Comparison of ENCODE assay signal across 8 cellular contexts in the genomic region with DNA sequence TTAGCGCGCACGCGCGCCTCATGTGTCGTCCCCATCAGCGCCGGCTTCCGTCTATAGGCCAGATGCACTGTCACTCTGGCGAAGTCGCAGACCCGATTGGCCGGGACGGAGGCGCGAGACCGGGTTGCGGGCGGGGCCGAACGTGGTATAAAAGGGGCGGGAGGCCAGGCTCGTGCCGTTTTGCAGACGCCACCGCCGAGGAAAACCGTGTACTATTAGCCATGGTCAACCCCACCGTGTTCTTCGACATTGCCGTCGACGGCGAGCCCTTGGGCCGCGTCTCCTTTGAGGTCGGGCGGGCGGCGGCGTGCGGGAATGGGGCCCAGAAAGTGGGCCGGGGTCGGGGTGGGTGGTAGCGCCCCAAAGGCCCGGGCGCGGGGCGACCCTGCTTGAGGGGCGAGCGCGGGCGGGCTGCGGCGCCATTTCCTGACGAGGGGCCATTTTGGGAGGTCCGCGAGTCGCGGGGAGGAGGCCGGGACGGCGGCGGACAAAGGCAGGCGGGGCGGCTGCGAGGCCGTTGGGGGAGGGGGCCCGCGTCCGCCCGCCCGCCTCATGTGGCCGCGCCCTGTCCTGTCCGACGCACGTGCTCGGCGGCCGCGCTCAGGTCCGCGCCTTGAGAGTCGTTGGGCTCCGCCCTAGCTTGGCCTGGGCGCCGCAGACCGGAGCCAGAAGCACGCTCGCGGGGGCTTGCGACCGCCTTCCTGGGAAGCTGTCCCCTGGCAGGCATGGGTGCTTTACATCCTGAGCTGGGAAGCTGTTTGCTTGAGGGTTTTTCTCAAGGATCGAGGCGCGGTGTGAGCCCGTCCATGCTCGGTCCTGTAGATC. TPM values are rescaled to one million over a fixed set of nuclear protein-coding genes. Genes with fewer than 3 reads are reported as not detected.
DNase-seq lines count a peak whose midpoint lies in the region; ATAC-seq and TF ChIP-seq lines count a peak whose summit lies in the region.

Gene PPIA (plus strand): TSS at position 178 of the 825 bp plus-strand sequence. CDS start 44 bp downstream, at position 222.

- H3K9ac ChIP-seq in skeletal muscle tissue (ENCODE audit: low read depth in 1 of 3, low read length in 3 of 3) = peak within 1 kb of the TSS; percentile 81 to 96 (median 91)

- no peaks in the 10 kb centered on the region for H3K27me3 ChIP-seq in WERI-Rb-1 (ENCODE audit: insufficient read depth, low read depth, severe bottlenecking)
- no peaks in the 10 kb centered on the region for H3K27me3 ChIP-seq in breast epithelium
- H3K27me3 ChIP-seq in skeletal muscle tissue (ENCODE audit: control insufficient read depth in 3 of 3, insufficient read depth in 3 of 3, low read length in 3 of 3) = no peaks in the 10 kb centered on the region

- H3K9me3 ChIP-seq in WERI-Rb-1 (ENCODE audit: severe bottlenecking) = peaks cover 2% of the 10 kb centered on the region
- H3K9me3 ChIP-seq in breast epithelium = no peaks in the 10 kb centered on the region
- peaks cover 2% of the 10 kb centered on the region for H3K9me3 ChIP-seq in iPS-18c (ENCODE audit: control insufficient read depth, insufficient read depth, low read length)
- H3K9me3 ChIP-seq in skeletal muscle tissue (ENCODE audit: control insufficient read depth in 3 of 3, low read length in 3 of 3) = no peaks in the 10 kb centered on the region

- TF ChIP-seq POLR2A in breast epithelium (IDR thresholded peaks at IDR 0.05) = peak; percentile 86

- H3K4me1 ChIP-seq in breast epithelium = peaks cover 3 to 8% of the 10 kb centered on the region in 2 donors
- peaks cover 16 to 28% (median 17%) of the 10 kb centered on the region in 3 donors for H3K4me1 ChIP-seq in skeletal muscle tissue (ENCODE audit: control insufficient read depth in 3 of 3, insufficient read depth in 3 of 3, low read length in 3 of 3)

- H3K4me3 ChIP-seq in WERI-Rb-1 (ENCODE audit: low read depth, low read length) = peak within 1 kb of the TSS; percentile 89
- peak within 1 kb of the TSS; percentile 57 to 83 (median 66) for H3K4me3 ChIP-seq in breast epithelium
- peak within 1 kb of the TSS; percentile 85 for H3K4me3 ChIP-seq in iPS-18c (ENCODE audit: insufficient read depth, low read depth, low read length)
- H3K4me3 ChIP-seq in skeletal muscle tissue (ENCODE audit: low read length in 3 of 3) = peak within 1 kb of the TSS; percentile 83 to 93 (median 91)

- ATAC-seq in GM18873 (IDR thresholded peaks at IDR 0.05; ENCODE audit: low FRiP score, unreplicated experiment) (peak; percentile 81), HG03135 (IDR thresholded peaks at IDR 0.05; ENCODE audit: unreplicated experiment) (peak; percentile 88)

- H3K27ac ChIP-seq in WERI-Rb-1 = peak within 1 kb of the TSS; percentile 100
- peak within 1 kb of the TSS; percentile 98 for H3K27ac ChIP-seq in breast epithelium
- H3K27ac ChIP-seq in skeletal muscle tissue (ENCODE audit: low read depth, low read length) = peak within 1 kb of the TSS; percentile 96

- intact Hi-C loops in breast epithelium (cut with DNase I; ENCODE audit: low total_unique reads) = no loop called here

- H3K36me3 ChIP-seq in WERI-Rb-1 (peaks cover 50% of the 10 kb centered on the region), breast epithelium (no peaks in the 10 kb centered on the region), skeletal muscle tissue (ENCODE audit: control insufficient read depth in 3 of 3, insufficient read depth in 3 of 3, low read length in 3 of 3) (peaks cover 11 to 22% (median 16%) of the 10 kb centered on the region in 3 donors)

- TF ChIP-seq CTCF in WERI-Rb-1 (IDR thresholded peaks at IDR 0.05; ENCODE audit: low read depth, low read length) = no peak
- no peak for TF ChIP-seq CTCF in breast epithelium (IDR thresholded peaks at IDR 0.05)

- DNase-seq in ACHN (peak; percentile 100), NCI-H2227 (lab: John Stamatoyannopoulos, UW; ENCODE audit: unreplicated experiment) (peak; percentile 98), WERI-Rb-1 (peak; percentile 98), breast epithelium (ENCODE audit: low spot score in 2 of 2) (peak; percentile 98 to 99)

- in situ Hi-C loops in ACHN (cut with HindIII; ENCODE audit: low pct_ligation_motif_present, low pct_unique_long_range_greater_than_20kb, low sequenced_read_pairs) = no loop called here

RNA-seq across cellular contexts. Expression of gene PPIA, which starts in this region (rescaled TPM):
- 1,000 to 10,000 TPM; 1,127 to 1,313 (median 1,259) TPM for total RNA-seq in breast epithelium
- total RNA-seq in skeletal muscle tissue = 459 TPM

Comparison
In these comparisons a context has a peak if more than half of its experiments do, and no peak if none do; other contexts are left out.
1. Peak in every context shown above with its lines: DNase-seq, ATAC-seq, H3K4me3 ChIP-seq and H3K27ac ChIP-seq.